25 cellular contexts compared by ENCODE assay signal in genomic region chr11:20164152-20164551, GRCh38. TPM values are rescaled to one million over a fixed set of nuclear protein-coding genes. Genes with fewer than 3 reads are reported as not detected.
DNase-seq lines count a peak whose midpoint lies in the region; ATAC-seq lines count a peak whose summit lies in the region.
"Had no signal": no experiment of that assay in that cellular context is flagged by ENCODE, and none has a peak within 500 bp of the region (broad histone marks: within the 10 kb centered on the region; RNA-seq: fewer than 3 reads in every experiment).

No MANE protein-coding gene starts in this region.

- H3K4me3 Mint-ChIP-seq in activated naive CD8-positive, alpha-beta T cell treated with anti-CD3 and anti-CD28 coated beads, Interleukin-2, amount 10 ng/mL, durations not matched to agents 7 days and 5 days = peak overlapping the region; percentile 7
- H3K4me3 Mint-ChIP-seq in activated naive CD8-positive, alpha-beta T cell treated with anti-CD3 and anti-CD28 coated beads, Interleukin-2, amount 50 U/mL, for 24 hours = no peak overlapping the region
- peak overlapping the region; percentile 31 for H3K4me3 Mint-ChIP-seq in central memory CD8-positive, alpha-beta T cell

- 5 to 10% methylated on average over 5 of the region's 11 CpGs for WGBS in mesodermal cell (ENCODE audit: insufficient coverage in 2 of 2), 2 experiments
- WGBS in urinary bladder = 15% methylated on average over 11 of the region's 11 CpGs

- no peak for ATAC-seq in activated naive CD8-positive, alpha-beta T cell treated with anti-CD3 and anti-CD28 coated beads, Interleukin-2, amount 10 ng/mL, durations not matched to agents 7 days and 5 days (ENCODE audit: low read depth)
- no peak for ATAC-seq in activated naive CD8-positive, alpha-beta T cell treated with anti-CD3 and anti-CD28 coated beads, Interleukin-2, amount 50 U/mL, for 24 hours
- no peak for ATAC-seq in central memory CD8-positive, alpha-beta T cell (replicated peaks; ENCODE audit: extremely low read depth, poor library complexity, severe bottlenecking)
- ATAC-seq: Right ventricle myocardium inferior had no signal

- POLR2A ChIA-PET in activated naive CD8-positive, alpha-beta T cell treated with anti-CD3 and anti-CD28 coated beads, Interleukin-2, amount 10 ng/mL, durations not matched to agents 7 days and 5 days (lab: Charles Lee) = no interaction called here

- H3K9me3 ChIP-seq in mesodermal cell (ENCODE audit: control insufficient read depth, low read length) = no peaks in the 10 kb centered on the region
- H3K9me3 ChIP-seq: adrenal gland, BE2C had no signal

- H3K9me3 Mint-ChIP-seq in activated naive CD8-positive, alpha-beta T cell treated with anti-CD3 and anti-CD28 coated beads, Interleukin-2, amount 10 ng/mL, durations not matched to agents 7 days and 5 days = peaks cover 4% of the 10 kb centered on the region
- H3K9me3 Mint-ChIP-seq in activated naive CD8-positive, alpha-beta T cell treated with anti-CD3 and anti-CD28 coated beads, Interleukin-2, amount 50 U/mL, for 24 hours = peaks cover 6% of the 10 kb centered on the region
- H3K9me3 Mint-ChIP-seq in central memory CD8-positive, alpha-beta T cell = no peaks in the 10 kb centered on the region

- no peak overlapping the region for H3K27ac ChIP-seq in mesodermal cell (ENCODE audit: low read depth, low read length, severe bottlenecking)
- H3K27ac ChIP-seq in urinary bladder (ENCODE audit: low read depth) = no peak overlapping the region
- H3K27ac ChIP-seq: A549, adrenal gland, cardiac muscle cell, foreskin keratinocyte, right atrium auricular region had no signal

- H3K36me3 ChIP-seq in mesodermal cell (ENCODE audit: control insufficient read depth, insufficient read depth, low read length) (no peaks in the 10 kb centered on the region), urinary bladder (ENCODE audit: insufficient read depth) (no peaks in the 10 kb centered on the region)
- H3K36me3 ChIP-seq: adrenal gland, BE2C, cardiac muscle cell, right atrium auricular region had no signal

- H3K27ac Mint-ChIP-seq in activated naive CD8-positive, alpha-beta T cell treated with anti-CD3 and anti-CD28 coated beads, Interleukin-2, amount 10 ng/mL, durations not matched to agents 7 days and 5 days = no peak overlapping the region
- no peak overlapping the region for H3K27ac Mint-ChIP-seq in activated naive CD8-positive, alpha-beta T cell treated with anti-CD3 and anti-CD28 coated beads, Interleukin-2, amount 50 U/mL, for 24 hours
- H3K27ac Mint-ChIP-seq in central memory CD8-positive, alpha-beta T cell (ENCODE audit: low read depth) = no peak overlapping the region

- H3K4me1 ChIP-seq in mesodermal cell (ENCODE audit: control insufficient read depth, insufficient read depth, low read length, poor library complexity, severe bottlenecking) (peaks cover 17% of the 10 kb centered on the region), urinary bladder (ENCODE audit: insufficient read depth) (peaks cover 2% of the 10 kb centered on the region)
- H3K4me1 ChIP-seq: BE2C, foreskin keratinocyte had no signal

- H3K4me3 ChIP-seq in mesodermal cell (ENCODE audit: extremely low read depth, insufficient read depth, low read length, poor library complexity, severe bottlenecking) = peak overlapping the region; percentile 31
- peak overlapping the region; percentile 16 for H3K4me3 ChIP-seq in urinary bladder (ENCODE audit: low read depth, low read length)

- H3K27me3 Mint-ChIP-seq in activated naive CD8-positive, alpha-beta T cell treated with anti-CD3 and anti-CD28 coated beads, Interleukin-2, amount 10 ng/mL, durations not matched to agents 7 days and 5 days = peaks cover 86% of the 10 kb centered on the region
- H3K27me3 Mint-ChIP-seq in activated naive CD8-positive, alpha-beta T cell treated with anti-CD3 and anti-CD28 coated beads, Interleukin-2, amount 50 U/mL, for 24 hours = peaks cover 86% of the 10 kb centered on the region
- peaks cover 95% of the 10 kb centered on the region for H3K27me3 Mint-ChIP-seq in central memory CD8-positive, alpha-beta T cell

- peaks cover 4% of the 10 kb centered on the region for H3K36me3 Mint-ChIP-seq in activated naive CD8-positive, alpha-beta T cell treated with anti-CD3 and anti-CD28 coated beads, Interleukin-2, amount 10 ng/mL, durations not matched to agents 7 days and 5 days
- H3K36me3 Mint-ChIP-seq in activated naive CD8-positive, alpha-beta T cell treated with anti-CD3 and anti-CD28 coated beads, Interleukin-2, amount 50 U/mL, for 24 hours (ENCODE audit: low read depth) = no peaks in the 10 kb centered on the region
- peaks cover 6% of the 10 kb centered on the region for H3K36me3 Mint-ChIP-seq in central memory CD8-positive, alpha-beta T cell (ENCODE audit: insufficient read depth)

- no peak for DNase-seq in activated naive CD8-positive, alpha-beta T cell treated with anti-CD3 and anti-CD28 coated beads, Interleukin-2, amount 10 ng/mL, durations not matched to agents 7 days and 5 days
- no peak for DNase-seq in activated naive CD8-positive, alpha-beta T cell treated with anti-CD3 and anti-CD28 coated beads, Interleukin-2, amount 50 U/mL, for 24 hours
- DNase-seq in central memory CD8-positive, alpha-beta T cell (ENCODE audit: low spot score in 2 of 2) = no peak
- DNase-seq in NCI-H2227 (lab: John Stamatoyannopoulos, UW; ENCODE audit: unreplicated experiment) (no peak), DMS79 (lab: John Stamatoyannopoulos, UW) (no peak)
- DNase-seq in central memory CD4-positive, alpha-beta T cell = no peak
- DNase-seq: activated CD4-positive, alpha-beta T cell treated with anti-CD3 and anti-CD28 coated beads for 4 hours; adrenal gland; erythroblast; foreskin keratinocyte; NCI-H1417; NCI-H526 treated with DMSO at 0.1 percent for 48 hours; nucleus accumbens; SW 1271 had no signal

- peaks cover 12% of the 10 kb centered on the region for H3K4me1 Mint-ChIP-seq in activated naive CD8-positive, alpha-beta T cell treated with anti-CD3 and anti-CD28 coated beads, Interleukin-2, amount 10 ng/mL, durations not matched to agents 7 days and 5 days
- peaks cover 21% of the 10 kb centered on the region for H3K4me1 Mint-ChIP-seq in activated naive CD8-positive, alpha-beta T cell treated with anti-CD3 and anti-CD28 coated beads, Interleukin-2, amount 50 U/mL, for 24 hours
- H3K4me1 Mint-ChIP-seq in central memory CD8-positive, alpha-beta T cell = peaks cover 13% of the 10 kb centered on the region

RNA-seq across cellular contexts. Expression of gene DBX1, which starts 3.9 kb away (rescaled TPM):
- total RNA-seq in activated naive CD8-positive, alpha-beta T cell treated with anti-CD3 and anti-CD28 coated beads, Interleukin-2, amount 10 ng/mL, durations not matched to agents 7 days and 5 days = not detected
- not detected for polyA plus RNA-seq in mesodermal cell (2013, experiment 1 of 2)
- polyA plus RNA-seq in mesodermal cell (2013, experiment 2 of 2) = not detected
- not detected for total RNA-seq in urinary bladder
- polyA plus RNA-seq in urinary bladder = not detected
- total RNA-seq: adrenal gland, cardiac muscle cell, dermis microvascular lymphatic vessel endothelial cell, foreskin keratinocyte, left cardiac atrium, mononuclear cell, OCI-LY7, right atrium auricular region, Right ventricle myocardium inferior had no signal
- polyA plus RNA-seq: A549, adrenal gland, cardiac muscle cell, foreskin keratinocyte had no signal
